19 cellular contexts compared by ENCODE assay signal in genomic region chr5:153513171-153513570, GRCh38. TPM values are rescaled to one million over a fixed set of nuclear protein-coding genes. Genes with fewer than 3 reads are reported as not detected.
DNase-seq lines count a peak whose midpoint lies in the region; ATAC-seq, FAIRE-seq and TF ChIP-seq lines count a peak whose summit lies in the region.
"Had no signal": no experiment of that assay in that cellular context is flagged by ENCODE, and none has a peak within 500 bp of the region (broad histone marks: within the 10 kb centered on the region; RNA-seq: fewer than 3 reads in every experiment).

No MANE protein-coding gene starts in this region.

- TF ChIP-seq CTCF in omental fat pad (IDR thresholded peaks at IDR 0.05): no peak

- peak; percentile 29 for ATAC-seq in omental fat pad (ENCODE audit: low FRiP score)
- ATAC-seq in GM18858 (IDR thresholded peaks at IDR 0.05; ENCODE audit: unreplicated experiment): no peak
- ATAC-seq: left lobe of liver had no signal

- FAIRE-seq in endometrium (lab: Jason Lieb, UNC): peak; percentile 41
- FAIRE-seq: H1 had no signal

- DNase-seq in DMS 273 (lab: John Stamatoyannopoulos, UW; ENCODE audit: unreplicated experiment) (peak; percentile 55), NCI-H446 (lab: John Stamatoyannopoulos, UW) (peak; percentile 49 to 76), omental fat pad (ENCODE audit: low spot score) (no peak), NAMALWA (ENCODE audit: low spot score) (no peak), DMS114 treated with DMSO at 0.1 percent for 48 hours (lab: John Stamatoyannopoulos, UW; ENCODE audit: unreplicated experiment) (no peak), nucleus accumbens (lab: John Stamatoyannopoulos, UW) (no peak)
- DNase-seq: activated CD4-positive, alpha-beta T cell treated with anti-CD3 and anti-CD28 coated beads, Interleukin-2, amount 10 ng/mL, durations not matched to agents 24 days and 14 days; activated gamma-delta T cell treated with Interleukin-2 at 50 U/mL for 16 hours; BE2C; NCI-H510A; ovary; stimulated activated CD4-positive, alpha-beta T cell treated with anti-CD3 and anti-CD28 coated beads, Interleukin-4, amount 100 ng/mL, for 1 hour; substantia nigra had no signal

RNA-seq across cellular contexts. Expression of gene GRIA1, which starts 22.7 kb away (rescaled TPM):
- total RNA-seq in omental fat pad: 1 to 10 TPM in 3 of 4 donors, not detected in 1; 1.7 to 9.6 (median 5.0) TPM
- total RNA-seq: activated CD4-positive, alpha-beta T cell treated with anti-CD3 and anti-CD28 coated beads, Interleukin-2, amount 10 ng/mL, durations not matched to agents 24 days and 14 days; left lobe of liver; mucosa of gallbladder; vagina had no signal

Comparison
In these comparisons a context has a peak if more than half of its experiments do, and no peak if none do; other contexts are left out.
1. DNase-seq: peak in DMS 273 (single experiment) and NCI-H446 (2 of 2); none in omental fat pad (single experiment), NAMALWA (single experiment), DMS114 treated with DMSO at 0.1 percent for 48 hours (single experiment) and nucleus accumbens (0 of 56).